26 cellular contexts compared by ENCODE assay signal in genomic region chr2:24558781-24559540, GRCh38.
DNase-seq lines count a peak whose midpoint lies in the region; ATAC-seq and TF ChIP-seq lines count a peak whose summit lies in the region.
"Had no signal": no experiment of that assay in that cellular context is flagged by ENCODE, and none has a peak within 500 bp of the region (broad histone marks: within the 10 kb centered on the region; RNA-seq: fewer than 3 reads in every experiment).

No MANE protein-coding gene starts in this region.

- H3K56ac ChIP-seq in H9 (ENCODE audit: insufficient read length, low read depth, low read length) = no peak overlapping the region

- no peak overlapping the region for H4K91ac ChIP-seq in H9 (ENCODE audit: insufficient read length, low read depth, low read length)

- peak overlapping the region in 2 of 3 experiments; percentile 11 to 25; a peak in 1 of 7 replicates for H3K27ac Mint-ChIP-seq in H9
- peak overlapping the region; percentile 16 for H3K27ac Mint-ChIP-seq in central memory CD8-positive, alpha-beta T cell (ENCODE audit: low read depth)
- H3K27ac Mint-ChIP-seq in neural progenitor cell = no peak overlapping the region
- H3K27ac Mint-ChIP-seq: activated CD4-positive, alpha-beta T cell treated with anti-CD3 and anti-CD28 coated beads, Interleukin-2, amount 10 ng/mL, durations not matched to agents 7 days and 5 days; stimulated activated naive B cell treated with anti-CD40 and anti-IgM and Interleukin-4, amounts not matched to agents 10 μg/mL and 1 μg/mL and 100 μg/mL, for 72 hours had no signal

- H3K36me3 Mint-ChIP-seq in H9 (ENCODE audit: insufficient read depth in 1 of 3, low read depth in 3 of 3) (peaks cover 0 to 14% (median 5%) of the 10 kb centered on the region in 3 experiments; a peak in 4 of 7 replicates), neural progenitor cell (peaks cover 27% of the 10 kb centered on the region)
- H3K36me3 Mint-ChIP-seq in central memory CD8-positive, alpha-beta T cell (ENCODE audit: insufficient read depth) = peaks cover 4% of the 10 kb centered on the region

- H3K36me3 ChIP-seq in neural progenitor cell = no peaks in the 10 kb centered on the region
- H3K36me3 ChIP-seq: lower lobe of right lung, vagina, WERI-Rb-1 had no signal

- no peaks in the 10 kb centered on the region for H3K23me2 ChIP-seq in H9 (ENCODE audit: insufficient read length, low read depth, low read length, poor library complexity, severe bottlenecking)

- H3K14ac ChIP-seq in H9 (ENCODE audit: insufficient read depth, low read length) = no peak overlapping the region

- no peaks in the 10 kb centered on the region for H3K79me1 ChIP-seq in H9 (ENCODE audit: insufficient read depth, low read depth, low read length, poor library complexity, severe bottlenecking)

- H3K4me1 ChIP-seq in H9 (ENCODE audit: insufficient read depth, low read length) = no peaks in the 10 kb centered on the region
- H3K4me1 ChIP-seq in neural progenitor cell = peaks cover 16% of the 10 kb centered on the region

- H3K4me3 Mint-ChIP-seq in H9 (no peak overlapping the region), neural progenitor cell (no peak overlapping the region)
- no peak overlapping the region for H3K4me3 Mint-ChIP-seq in central memory CD8-positive, alpha-beta T cell
- H3K4me3 Mint-ChIP-seq: activated CD4-positive, alpha-beta T cell treated with anti-CD3 and anti-CD28 coated beads, Interleukin-2, amount 10 ng/mL, durations not matched to agents 7 days and 5 days; activated T-cell treated with anti-CD3 and anti-CD28 coated beads, Interleukin-2, amount 50 U/mL, for 4 hours; CD14-positive monocyte; neural crest cell; stimulated activated naive B cell treated with anti-CD40 and anti-IgM and Interleukin-4, amounts not matched to agents 10 μg/mL and 1 μg/mL and 100 μg/mL, for 72 hours had no signal

- no peak overlapping the region for H3K4me2 ChIP-seq in H9 (ENCODE audit: insufficient read depth, insufficient read length, low read length)
- H3K4me2 ChIP-seq in neural progenitor cell = peak overlapping the region; percentile 20

- no peaks in the 10 kb centered on the region for H3F3A ChIP-seq in neural progenitor cell (ENCODE audit: low read depth)

- no peaks in the 10 kb centered on the region for H4K20me1 ChIP-seq in H9 (ENCODE audit: control insufficient read depth, insufficient read depth, insufficient read length)
- no peaks in the 10 kb centered on the region for H4K20me1 ChIP-seq in neural progenitor cell (ENCODE audit: low read depth)

- no peak overlapping the region for H3K23ac ChIP-seq in H9 (ENCODE audit: insufficient read length, low read depth, low read length)

- H3K79me2 ChIP-seq in H9 (ENCODE audit: insufficient read depth, low read length) (no peaks in the 10 kb centered on the region), neural progenitor cell (ENCODE audit: low read depth) (peaks cover 12% of the 10 kb centered on the region)

- no peak overlapping the region for H4K8ac ChIP-seq in H9 (replicated peaks; ENCODE audit: insufficient read length, low read depth, low read length)

- intact Hi-C loops in left colon (cut with DNase I, micrococcal nuclease) = no loop called here

- H2AFZ ChIP-seq in H9 (ENCODE audit: low read length) = no peak overlapping the region
- no peak overlapping the region for H2AFZ ChIP-seq in neural progenitor cell (replicated peaks)
- H2AFZ ChIP-seq: GM23248 had no signal

- H2BK15ac ChIP-seq in H9 (ENCODE audit: low read depth, low read length) = no peak overlapping the region

- H3K9me3 ChIP-seq in H9 (ENCODE audit: control insufficient read depth, low read depth, low read length) (no peaks in the 10 kb centered on the region), neural progenitor cell (ENCODE audit: low read depth) (no peaks in the 10 kb centered on the region)
- H3K9me3 ChIP-seq: lower lobe of right lung, suprapubic skin, vagina had no signal

- no peak overlapping the region for H2BK120ac ChIP-seq in H9 (ENCODE audit: low read depth, low read length, poor library complexity, severe bottlenecking)

- H2AK5ac ChIP-seq in H9 (ENCODE audit: insufficient read length, low read length) = no peak overlapping the region

- H3K27me3 ChIP-seq in H9 (ENCODE audit: insufficient read depth, low read length) (no peaks in the 10 kb centered on the region), neural progenitor cell (no peaks in the 10 kb centered on the region)
- H3K27me3 ChIP-seq: suprapubic skin, vagina had no signal

- ATAC-seq in central memory CD8-positive, alpha-beta T cell (replicated peaks; ENCODE audit: extremely low read depth, poor library complexity, severe bottlenecking) = no peak
- no peak for ATAC-seq in HG02642 (IDR thresholded peaks at IDR 0.05; ENCODE audit: poor library complexity, unreplicated experiment)
- no peak for ATAC-seq in left colon
- ATAC-seq: activated T-cell treated with anti-CD3 and anti-CD28 coated beads, Interleukin-2, amount 50 U/mL, for 4 hours; lower lobe of right lung; PC-3; stimulated activated naive B cell treated with anti-CD40 and anti-IgM and Interleukin-4, amounts not matched to agents 10 μg/mL and 1 μg/mL and 100 μg/mL, for 72 hours had no signal

- H2BK20ac ChIP-seq in H9 (ENCODE audit: low read depth, low read length, poor library complexity, severe bottlenecking) = no peak overlapping the region

- no peak overlapping the region for H3K27ac ChIP-seq in H9 (ENCODE audit: insufficient read length, low read depth, low read length)
- no peak overlapping the region for H3K27ac ChIP-seq in neural progenitor cell
- H3K27ac ChIP-seq: GM23248, lower lobe of right lung, suprapubic skin, vagina, WERI-Rb-1 had no signal

- no peak overlapping the region for H3K4me3 ChIP-seq in neural progenitor cell
- H3K4me3 ChIP-seq: GM23248, lower lobe of right lung, suprapubic skin, vagina had no signal

- H3K4ac ChIP-seq in H9 (ENCODE audit: low read depth, low read length) = no peak overlapping the region

- no peak overlapping the region for H4K5ac ChIP-seq in H9 (ENCODE audit: insufficient read length, low read depth, low read length)

- TF ChIP-seq CTCF in H9 (conservative IDR thresholded peaks at IDR 0.05) (no peak), neural progenitor cell (IDR thresholded peaks at IDR 0.05) (no peak)

- no peak overlapping the region for H3K18ac ChIP-seq in H9 (ENCODE audit: insufficient read length, low read depth, low read length)

- H3K27me3 Mint-ChIP-seq in H9 (ENCODE audit: low read depth) (no peaks in the 10 kb centered on the region), neural progenitor cell (ENCODE audit: insufficient read depth, low read depth) (peaks cover 2% of the 10 kb centered on the region)
- no peaks in the 10 kb centered on the region for H3K27me3 Mint-ChIP-seq in central memory CD8-positive, alpha-beta T cell
- H3K27me3 Mint-ChIP-seq: activated CD4-positive, alpha-beta T cell treated with anti-CD3 and anti-CD28 coated beads, Interleukin-2, amount 10 ng/mL, durations not matched to agents 7 days and 5 days; stimulated activated naive B cell treated with anti-CD40 and anti-IgM and Interleukin-4, amounts not matched to agents 10 μg/mL and 1 μg/mL and 100 μg/mL, for 72 hours had no signal

- no CpG with 5 or more reads among the region's 7 CpGs for WGBS in H9 (ENCODE audit: extremely low coverage, insufficient read length, low lambda C conversion rate)

- peak; percentile 28 for DNase-seq in DMS79 treated with DMSO at 0.1 percent for 48 hours (lab: John Stamatoyannopoulos, UW)
- DNase-seq in H9 = no peak
- no peak for DNase-seq in central memory CD8-positive, alpha-beta T cell (ENCODE audit: low spot score in 2 of 2)
- DNase-seq in neural progenitor cell (ENCODE audit: low spot score) = no peak
- no peak for DNase-seq in EL
- no peak for DNase-seq in NCI-H1417 (lab: John Stamatoyannopoulos, UW)
- DNase-seq in left colon = no peak
- DNase-seq: activated CD4-positive, alpha-beta T cell treated with anti-CD3 and anti-CD28 coated beads, Interleukin-2, amount 10 ng/mL, durations not matched to agents 7 days and 5 days; activated naive CD4-positive, alpha-beta T cell treated with Interleukin-2 at 50 U/mL for 16 hours; activated T-cell treated with anti-CD3 and anti-CD28 coated beads, Interleukin-2, amount 50 U/mL, for 4 hours; dermis blood vessel endothelial cell; lower lobe of right lung; NCI-H1694; NCI-H2171; NCI-H510A treated with DMSO at 0.1 percent for 48 hours; NK-92 treated with Interleukin-12 subunit alpha and Interleukin-12 subunit beta, amount 100 ng/mL, for 24 hours; PC-3; stimulated activated CD4-positive, alpha-beta T cell treated with anti-CD3 and anti-CD28 coated beads, Interleukin-4, amount 100 ng/mL, for 4 hours; stimulated activated naive B cell treated with anti-CD40 and anti-IgM and Interleukin-4, amounts not matched to agents 10 μg/mL and 1 μg/mL and 100 μg/mL, for 72 hours; WERI-Rb-1 had no signal

- H3K9ac ChIP-seq in H9 (ENCODE audit: extremely low read depth, insufficient read length, low read length) (no peak overlapping the region), neural progenitor cell (no peak overlapping the region)
- H3K9ac ChIP-seq: GM23248 had no signal

- no peak overlapping the region for H2BK12ac ChIP-seq in H9 (ENCODE audit: insufficient read length, low read depth, low read length)

- no peak overlapping the region for H3T11ph ChIP-seq in H9 (ENCODE audit: low read length)

- H2BK5ac ChIP-seq in H9 (ENCODE audit: insufficient read length, low read length) = no peak overlapping the region

- H3K4me1 Mint-ChIP-seq in H9 = peaks cover 17 to 24% of the 10 kb centered on the region in 2 experiments
- peaks cover 75% of the 10 kb centered on the region for H3K4me1 Mint-ChIP-seq in central memory CD8-positive, alpha-beta T cell
- H3K4me1 Mint-ChIP-seq in neural progenitor cell = peaks cover 4% of the 10 kb centered on the region
- H3K4me1 Mint-ChIP-seq: activated CD4-positive, alpha-beta T cell treated with anti-CD3 and anti-CD28 coated beads, Interleukin-2, amount 10 ng/mL, durations not matched to agents 7 days and 5 days had no signal

- H3K9me3 Mint-ChIP-seq in H9 (peaks cover 2 to 4% of the 10 kb centered on the region in 2 experiments; a peak in 2 of 5 replicates), neural progenitor cell (peaks cover 15% of the 10 kb centered on the region)
- peaks cover 5% of the 10 kb centered on the region for H3K9me3 Mint-ChIP-seq in central memory CD8-positive, alpha-beta T cell
